Comparison of ENCODE assay signal across 22 cellular contexts in genomic region chr18:63096327-63096874, GRCh38.
"Had no signal": no experiment of that assay in that cellular context is flagged by ENCODE, and none has a peak within 500 bp of the region (broad histone marks: within the 10 kb centered on the region; RNA-seq: fewer than 3 reads in every experiment).

No MANE protein-coding gene starts in this region.

- DNase-seq: colonic mucosa; dermis blood vessel endothelial cell; endodermal cell; erythroblast; foreskin keratinocyte; immature natural killer cell; kidney; left cardiac atrium; left ventricle myocardium superior; mesenchymal stem cell; naive B cell; posterior cingulate gyrus; sigmoid colon; stimulated activated CD4-positive, alpha-beta T cell treated with anti-CD3 and anti-CD28 coated beads, Interleukin-2, amount 100 ng/mL, for 24 hours; stimulated activated CD4-positive, alpha-beta T cell treated with anti-CD3 and anti-CD28 coated beads, Interleukin-4, amount 100 ng/mL, for 4 hours; stimulated activated naive B cell treated with anti-CD40 and anti-IgM and Interleukin-4, amounts not matched to agents 10 μg/mL and 1 μg/mL and 100 μg/mL, for 72 hours; stimulated activated naive CD8-positive, alpha-beta T cell treated with anti-CD3 and anti-CD28 coated beads, Interleukin-15, amount 100 ng/mL, for 72 hours; testis had no signal

- H3K36me3 Mint-ChIP-seq: immature natural killer cell; naive B cell; stimulated activated naive B cell treated with anti-CD40 and anti-IgM and Interleukin-4, amounts not matched to agents 10 μg/mL and 1 μg/mL and 100 μg/mL, for 72 hours had no signal

- H3K4me3 ChIP-seq: colonic mucosa, lung, sigmoid colon, skin epidermis, testis, tibial nerve had no signal

- H3K9me3 Mint-ChIP-seq: endodermal cell; immature natural killer cell; naive B cell; stimulated activated naive B cell treated with anti-CD40 and anti-IgM and Interleukin-4, amounts not matched to agents 10 μg/mL and 1 μg/mL and 100 μg/mL, for 72 hours; stimulated activated naive CD8-positive, alpha-beta T cell treated with anti-CD3 and anti-CD28 coated beads, Interleukin-15, amount 100 ng/mL, for 72 hours had no signal

- H3K36me3 ChIP-seq: colonic mucosa, neutrophil, sigmoid colon, tibial nerve had no signal

- H3K9me3 ChIP-seq: colonic mucosa, neutrophil, sigmoid colon, testis, tibial nerve had no signal

- H3K27me3 ChIP-seq: colonic mucosa, neutrophil, sigmoid colon, testis, tibial nerve had no signal

- H3K27ac ChIP-seq: colonic mucosa, foreskin keratinocyte, neutrophil, skin epidermis, testis had no signal

- H3K4me3 Mint-ChIP-seq: endodermal cell; stimulated activated naive B cell treated with anti-CD40 and anti-IgM and Interleukin-4, amounts not matched to agents 10 μg/mL and 1 μg/mL and 100 μg/mL, for 72 hours; stimulated activated naive CD8-positive, alpha-beta T cell treated with anti-CD3 and anti-CD28 coated beads, Interleukin-15, amount 100 ng/mL, for 72 hours had no signal

- H3K27ac Mint-ChIP-seq: endodermal cell; stimulated activated naive B cell treated with anti-CD40 and anti-IgM and Interleukin-4, amounts not matched to agents 10 μg/mL and 1 μg/mL and 100 μg/mL, for 72 hours; stimulated activated naive CD8-positive, alpha-beta T cell treated with anti-CD3 and anti-CD28 coated beads, Interleukin-15, amount 100 ng/mL, for 72 hours had no signal

- ATAC-seq: foreskin keratinocyte; left cardiac atrium; left ventricle myocardium superior; stimulated activated naive B cell treated with anti-CD40 and anti-IgM and Interleukin-4, amounts not matched to agents 10 μg/mL and 1 μg/mL and 100 μg/mL, for 72 hours; stimulated activated naive CD8-positive, alpha-beta T cell treated with anti-CD3 and anti-CD28 coated beads, Interleukin-15, amount 100 ng/mL, for 72 hours had no signal

- H3K4me1 ChIP-seq: foreskin keratinocyte, testis had no signal
